In the genomic region with DNA sequence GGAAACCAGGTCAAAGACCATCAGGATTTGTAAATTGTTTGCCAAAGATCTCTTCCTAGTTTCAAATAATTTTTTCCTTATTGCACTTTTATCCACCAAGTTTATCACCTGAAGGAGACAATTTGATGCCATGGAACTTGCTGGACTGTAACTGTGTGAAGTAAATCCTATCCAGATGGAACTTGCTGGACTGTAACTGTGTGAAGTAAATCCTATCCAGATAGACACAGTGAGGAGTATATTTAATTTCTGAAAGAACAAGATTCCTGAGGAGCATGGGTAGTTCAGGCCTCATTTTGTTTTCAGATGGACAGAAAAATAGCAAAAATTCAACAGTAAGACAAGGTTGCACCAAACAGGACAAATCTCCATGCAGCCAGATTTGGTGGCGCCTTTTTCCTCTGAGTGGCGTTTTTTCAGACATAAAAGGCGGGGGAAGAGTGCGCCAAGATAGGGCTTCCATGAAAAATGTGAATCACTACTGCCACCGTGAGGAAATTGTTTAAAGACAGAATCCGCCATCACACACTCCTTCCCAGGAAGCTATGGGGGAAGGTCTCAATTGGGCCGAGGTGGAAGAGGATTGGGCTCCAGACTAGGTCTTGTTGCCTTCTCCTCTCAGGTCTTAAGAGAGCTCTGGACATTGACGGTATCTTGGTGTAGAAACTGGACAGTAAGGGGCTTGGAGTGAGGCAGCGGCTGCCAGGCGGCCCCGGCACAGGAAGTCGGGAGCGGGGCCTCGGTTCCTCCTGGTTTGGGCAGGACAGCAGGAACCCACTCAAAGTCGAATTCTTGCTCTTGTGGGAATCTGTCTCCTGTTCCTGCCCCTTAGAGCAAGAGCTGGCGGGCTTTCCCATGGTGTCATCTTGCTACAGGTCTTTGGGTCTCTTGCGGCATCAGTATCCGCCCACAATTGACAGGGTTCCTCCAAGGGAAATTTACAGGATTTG, we compare ENCODE assay signal across 8 cellular contexts.
DNase-seq lines count a peak whose midpoint lies in the region; ATAC-seq and TF ChIP-seq lines count a peak whose summit lies in the region.

No MANE protein-coding gene starts in this region.

- H3K4me2 ChIP-seq in mammary epithelial cell (ENCODE audit: insufficient read depth, low read depth, low read length) (peak overlapping the region; percentile 89), GM23338 (no peak overlapping the region)

- H3K27me3 ChIP-seq in mammary epithelial cell (ENCODE audit: insufficient read depth, low read length), result no peaks in the 10 kb centered on the region
- H3K27me3 ChIP-seq in sigmoid colon, result no peaks in the 10 kb centered on the region
- no peaks in the 10 kb centered on the region for H3K27me3 ChIP-seq in GM23338 (ENCODE audit: insufficient read depth)

- H3K4me3 Mint-ChIP-seq in IgD-negative memory B cell (peak overlapping the region; percentile 89 to 96 (median 92)), GM23338 (no peak overlapping the region)

- peak overlapping the region; percentile 54 for H3K9ac ChIP-seq in mammary epithelial cell (ENCODE audit: insufficient read depth, low read length)

- H3K27me3 Mint-ChIP-seq in IgD-negative memory B cell (peaks cover 3% of the 10 kb centered on the region), GM23338 (ENCODE audit: insufficient read depth, low read depth, poor library complexity) (peaks cover 3% of the 10 kb centered on the region)

- H3K36me3 ChIP-seq in mammary epithelial cell (ENCODE audit: insufficient read depth, low read length), result no peaks in the 10 kb centered on the region
- no peaks in the 10 kb centered on the region for H3K36me3 ChIP-seq in sigmoid colon
- H3K36me3 ChIP-seq in GM23338 (ENCODE audit: insufficient read depth), result peaks cover 41% of the 10 kb centered on the region

- no peaks in the 10 kb centered on the region for H3K79me2 ChIP-seq in mammary epithelial cell (ENCODE audit: insufficient read depth, low read length)
- no peaks in the 10 kb centered on the region for H3K79me2 ChIP-seq in GM23338 (replicated peaks; ENCODE audit: insufficient read depth)

- H3K4me3 ChIP-seq in mammary epithelial cell (replicated peaks in 1 of 3; ENCODE audit: insufficient read depth in 1 of 3, low read depth in 2 of 3, low read length in 3 of 3) (peak overlapping the region; percentile 36 to 50 (median 49)), sigmoid colon (peak overlapping the region in 2 of 4 donors; percentile 23 to 49), GM23338 (no peak overlapping the region)

- H3K36me3 Mint-ChIP-seq in IgD-negative memory B cell (no peaks in the 10 kb centered on the region), GM23338 (ENCODE audit: low read depth) (peaks cover 82% of the 10 kb centered on the region)

- H3K4me1 ChIP-seq in mammary epithelial cell (ENCODE audit: insufficient read depth, low read length), result peaks cover 4% of the 10 kb centered on the region
- H3K4me1 ChIP-seq in sigmoid colon, result peaks cover 0 to 5% (median 0%) of the 10 kb centered on the region in 4 donors
- no peaks in the 10 kb centered on the region for H3K4me1 ChIP-seq in GM23338 (ENCODE audit: insufficient read depth)

- no peak for TF ChIP-seq POLR2A in sigmoid colon (IDR thresholded peaks at IDR 0.05)

- 33% methylated on average over 13 of the region's 18 CpGs for WGBS in mammary epithelial cell (ENCODE audit: low coverage, missing lambda C conversion rate)
- 94 to 97% methylated on average over 18 of the region's 18 CpGs for WGBS in sigmoid colon, 2 donors

- peak; percentile 21 to 45 for TF ChIP-seq CTCF in mammary epithelial cell (conservative IDR thresholded peaks at IDR 0.05 in 1 of 2, IDR thresholded peaks at IDR 0.05 in 1 of 2; ENCODE audit: extremely low read depth in 1 of 2, insufficient read depth in 1 of 2, low read depth in 1 of 2, low read length in 2 of 2)
- TF ChIP-seq CTCF in sigmoid colon (IDR thresholded peaks at IDR 0.05), result peak in 1 of 4 experiments; percentile 44
- 0 out of 4 replicates have a peak, but pooled peaks of 1 of the 2 experiments have one; percentile 3 for TF ChIP-seq CTCF in GM23338 (conservative IDR thresholded peaks at IDR 0.05; ENCODE audit: low read depth in 2 of 2)

- no peak for TF ChIP-seq EP300 in sigmoid colon (IDR thresholded peaks at IDR 0.05)

- peak overlapping the region; percentile 91 for H2AFZ ChIP-seq in mammary epithelial cell (ENCODE audit: low read depth, low read length)
- no peak overlapping the region for H2AFZ ChIP-seq in GM23338

- BruUV-seq in mammary epithelial cell (replicated peaks; lab: Mats Ljungman, UMichigan), result no TSS peak

- H3K27ac Mint-ChIP-seq in IgD-negative memory B cell (peak overlapping the region; percentile 85 to 96 (median 95)), GM23338 (no peak overlapping the region)

- H3K9me3 ChIP-seq in mammary epithelial cell (replicated peaks; ENCODE audit: insufficient read depth, low read length), result no peaks in the 10 kb centered on the region
- H3K9me3 ChIP-seq in sigmoid colon, result no peaks in the 10 kb centered on the region

- no peaks in the 10 kb centered on the region for H3F3A ChIP-seq in GM23338 (replicated peaks; ENCODE audit: low read depth)

- H3K4me1 Mint-ChIP-seq in IgD-negative memory B cell (peaks cover 4 to 7% (median 7%) of the 10 kb centered on the region in 3 donors), GM23338 (no peaks in the 10 kb centered on the region)

- dilution Hi-C loops in mammary epithelial cell (cut with HindIII; ENCODE audit: low sequenced_read_pairs), result no loop called here

- ATAC-seq in GM18858 (IDR thresholded peaks at IDR 0.05; ENCODE audit: unreplicated experiment) (peak; percentile 39), HG03280 (IDR thresholded peaks at IDR 0.05; ENCODE audit: unreplicated experiment) (no peak), GM23338 (no peak)

- H3K27ac ChIP-seq in mammary epithelial cell (ENCODE audit: insufficient read depth, low read depth, low read length) (peak overlapping the region; percentile 70), sigmoid colon (peak overlapping the region in 2 of 4 donors; percentile 75 to 78), GM23338 (ENCODE audit: low read depth) (no peak overlapping the region)

- peak; percentile 70 for DNase-seq in mammary epithelial cell
- peak; percentile 85 for DNase-seq in sigmoid colon
- no peak for DNase-seq in SHP77 (lab: John Stamatoyannopoulos, UW)
- no peak for DNase-seq in GM23338 (ENCODE audit: low spot score)
- no peak for DNase-seq in medulla oblongata (ENCODE audit: extremely low spot score)

- in situ Hi-C loops in mammary epithelial cell (cut with MboI; ENCODE audit: low sequenced_read_pairs in 2 of 2), result no loop called here

- intact Hi-C loops in mammary epithelial cell (cut with micrococcal nuclease), result loop anchor here (1.0 to 2.0 kb wide), 6 partner anchors 14 to 74 kb away; no protein-coding TSS in a partner anchor
- intact Hi-C loops in sigmoid colon (cut with DNase I), result no loop called here

- CTCF ChIA-PET in mammary epithelial cell (lab: Charles Lee; ENCODE audit: low non-redundant PET), result no interaction called here

- no peaks in the 10 kb centered on the region for H3K9me2 ChIP-seq in GM23338 (ENCODE audit: insufficient read depth)

- H3K9me3 Mint-ChIP-seq in IgD-negative memory B cell (no peaks in the 10 kb centered on the region), GM23338 (no peaks in the 10 kb centered on the region)

- H4K20me1 ChIP-seq in mammary epithelial cell (ENCODE audit: insufficient read depth, low read length), result no peaks in the 10 kb centered on the region
- H4K20me1 ChIP-seq in GM23338 (replicated peaks; ENCODE audit: insufficient read depth), result no peaks in the 10 kb centered on the region

TF ChIP-seq in GM23338, 12 proteins besides CTCF, POLR2A, EP300 and RAD21:
- TF ChIP-seq ZNF114 (CRISPR knock-in tag; IDR thresholded peaks at IDR 0.05) (no peak), ZNF331 (CRISPR knock-in tag; IDR thresholded peaks at IDR 0.05; ENCODE audit: low read depth) (no peak), STAT1 (IDR thresholded peaks at IDR 0.05; ENCODE audit: unreplicated experiment) (no peak), POLR2AphosphoS5 (IDR thresholded peaks at IDR 0.05; ENCODE audit: low read depth) (no peak; the same call in 1 of the 2 replicates), NANOG (IDR thresholded peaks at IDR 0.05; ENCODE audit: borderline replicate concordance) (no peak), JUNB (IDR thresholded peaks at IDR 0.05; ENCODE audit: unreplicated experiment) (no peak), EZH2phosphoT487 (IDR thresholded peaks at IDR 0.05; ENCODE audit: unreplicated experiment) (no peak), EZH2 (IDR thresholded peaks at IDR 0.05; ENCODE audit: low read depth, unreplicated experiment) (no peak)
- TF ChIP-seq, protein P1, sequence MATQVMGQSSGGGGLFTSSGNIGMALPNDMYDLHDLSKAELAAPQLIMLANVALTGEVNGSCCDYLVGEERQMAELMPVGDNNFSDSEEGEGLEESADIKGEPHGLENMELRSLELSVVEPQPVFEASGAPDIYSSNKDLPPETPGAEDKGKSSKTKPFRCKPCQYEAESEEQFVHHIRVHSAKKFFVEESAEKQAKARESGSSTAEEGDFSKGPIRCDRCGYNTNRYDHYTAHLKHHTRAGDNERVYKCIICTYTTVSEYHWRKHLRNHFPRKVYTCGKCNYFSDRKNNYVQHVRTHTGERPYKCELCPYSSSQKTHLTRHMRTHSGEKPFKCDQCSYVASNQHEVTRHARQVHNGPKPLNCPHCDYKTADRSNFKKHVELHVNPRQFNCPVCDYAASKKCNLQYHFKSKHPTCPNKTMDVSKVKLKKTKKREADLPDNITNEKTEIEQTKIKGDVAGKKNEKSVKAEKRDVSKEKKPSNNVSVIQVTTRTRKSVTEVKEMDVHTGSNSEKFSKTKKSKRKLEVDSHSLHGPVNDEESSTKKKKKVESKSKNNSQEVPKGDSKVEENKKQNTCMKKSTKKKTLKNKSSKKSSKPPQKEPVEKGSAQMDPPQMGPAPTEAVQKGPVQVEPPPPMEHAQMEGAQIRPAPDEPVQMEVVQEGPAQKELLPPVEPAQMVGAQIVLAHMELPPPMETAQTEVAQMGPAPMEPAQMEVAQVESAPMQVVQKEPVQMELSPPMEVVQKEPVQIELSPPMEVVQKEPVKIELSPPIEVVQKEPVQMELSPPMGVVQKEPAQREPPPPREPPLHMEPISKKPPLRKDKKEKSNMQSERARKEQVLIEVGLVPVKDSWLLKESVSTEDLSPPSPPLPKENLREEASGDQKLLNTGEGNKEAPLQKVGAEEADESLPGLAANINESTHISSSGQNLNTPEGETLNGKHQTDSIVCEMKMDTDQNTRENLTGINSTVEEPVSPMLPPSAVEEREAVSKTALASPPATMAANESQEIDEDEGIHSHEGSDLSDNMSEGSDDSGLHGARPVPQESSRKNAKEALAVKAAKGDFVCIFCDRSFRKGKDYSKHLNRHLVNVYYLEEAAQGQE (IDR thresholded peaks at IDR 0.05; ENCODE audit: unreplicated experiment), result no peak

Comparison
In these comparisons a context has a peak if more than half of its experiments do, and no peak if none do; other contexts are left out.
1. DNase-seq: peak in mammary epithelial cell (single experiment) and sigmoid colon (single experiment); none in SHP77 (0 of 2), GM23338 (single experiment) and medulla oblongata (single experiment).